In genomic region chr12:27822076-27822712, GRCh38 we compare ENCODE assay signal across 8 cellular contexts. TPM values are rescaled to one million over a fixed set of nuclear protein-coding genes. Genes with fewer than 3 reads are reported as not detected.
DNase-seq lines count a peak whose midpoint lies in the region; ATAC-seq and TF ChIP-seq lines count a peak whose summit lies in the region.

No MANE protein-coding gene starts in this region.

- no peaks in the 10 kb centered on the region for H3K36me3 ChIP-seq in heart left ventricle

- 85 to 90% (median 89%) methylated on average over 9 of the region's 9 CpGs for WGBS in heart left ventricle, 4 donors

- H3K4me3 ChIP-seq in epithelial cell of proximal tubule (ENCODE audit: low read depth, low read length) (no peak overlapping the region), heart left ventricle (no peak overlapping the region)

- no peaks in the 10 kb centered on the region for H3K9me3 Mint-ChIP-seq in activated CD4-positive, alpha-beta T cell treated with anti-CD3 and anti-CD28 coated beads, Interleukin-2, amount 10 ng/mL, durations not matched to agents 24 days and 14 days
- no peaks in the 10 kb centered on the region for H3K9me3 Mint-ChIP-seq in Calu3 (ENCODE audit: low read depth, unreplicated experiment)

- peaks cover 55% of the 10 kb centered on the region for H3K27me3 Mint-ChIP-seq in activated CD4-positive, alpha-beta T cell treated with anti-CD3 and anti-CD28 coated beads, Interleukin-2, amount 10 ng/mL, durations not matched to agents 24 days and 14 days
- H3K27me3 Mint-ChIP-seq in Calu3 (ENCODE audit: unreplicated experiment): no peaks in the 10 kb centered on the region

- CTCF ChIA-PET in Calu3 (lab: Charles Lee): interaction anchor here (0.5 to 2.1 kb wide), 4 partner anchors 18 to 70 kb away, joined by 3 to 6 read pairs (median 4); no protein-coding TSS in a partner anchor

- H3K4me1 Mint-ChIP-seq in activated CD4-positive, alpha-beta T cell treated with anti-CD3 and anti-CD28 coated beads, Interleukin-2, amount 10 ng/mL, durations not matched to agents 24 days and 14 days: peaks cover 34% of the 10 kb centered on the region
- peaks cover 7% of the 10 kb centered on the region for H3K4me1 Mint-ChIP-seq in Calu3 (ENCODE audit: low read depth, unreplicated experiment)

- no peaks in the 10 kb centered on the region for H3K36me3 Mint-ChIP-seq in activated CD4-positive, alpha-beta T cell treated with anti-CD3 and anti-CD28 coated beads, Interleukin-2, amount 10 ng/mL, durations not matched to agents 24 days and 14 days (ENCODE audit: low read depth)
- no peaks in the 10 kb centered on the region for H3K36me3 Mint-ChIP-seq in Calu3 (ENCODE audit: insufficient read depth, unreplicated experiment)

- intact Hi-C loops in activated CD4-positive, alpha-beta T cell treated with anti-CD3 and anti-CD28 coated beads, Interleukin-2, amount 10 ng/mL, durations not matched to agents 24 days and 14 days (cut with micrococcal nuclease): loop anchor here (1.0 to 5.0 kb wide), 16 partner anchors 15 to 1280 kb away; partner anchors contain the start of genes BMAL2, KLHL42, MANSC4 and MRPS35
- intact Hi-C loops in Calu3 (cut with micrococcal nuclease; ENCODE audit: unreplicated experiment) (loop anchor here (5.0 kb wide), 1 partner anchor 75 kb away; no protein-coding TSS in a partner anchor), heart left ventricle (cut with DNase I) (loop anchor here in 9 of 10 donors (5.0 to 10.0 kb wide), 5 partner anchors 77 to 123 kb away; no protein-coding TSS in a partner anchor)

- peak; percentile 12 for DNase-seq in AG09319 (ENCODE audit: extremely low read depth, low read depth)
- DNase-seq in activated CD4-positive, alpha-beta T cell treated with anti-CD3 and anti-CD28 coated beads, Interleukin-2, amount 10 ng/mL, durations not matched to agents 24 days and 14 days: peak; percentile 84
- DNase-seq in epithelial cell of proximal tubule (ENCODE audit: low read depth): peak; percentile 41
- peak; percentile 18 for DNase-seq in stimulated activated CD8-positive, alpha-beta memory T cell treated with anti-CD3 and anti-CD28 coated beads, Interleukin-7, amount 100 ng/mL, for 24 hours (ENCODE audit: low read depth)
- DNase-seq in Calu3: no peak
- DNase-seq in heart left ventricle: no peak

- no peak for TF ChIP-seq POLR2A in heart left ventricle (IDR thresholded peaks at IDR 0.05)

- H3K4me1 ChIP-seq in heart left ventricle: peaks cover 0 to 16% (median 0%) of the 10 kb centered on the region in 12 donors

- ATAC-seq in GM21381 (IDR thresholded peaks at IDR 0.05; ENCODE audit: unreplicated experiment): peak; percentile 69
- peak; percentile 52 for ATAC-seq in HG03575 (IDR thresholded peaks at IDR 0.05; ENCODE audit: extremely low read depth, insufficient number of reproducible peaks, low FRiP score, unreplicated experiment)
- no peak for ATAC-seq in heart left ventricle

- no peak overlapping the region for H3K27ac ChIP-seq in heart left ventricle

- H3K27me3 ChIP-seq in heart left ventricle: peaks cover 0 to 4% (median 0%) of the 10 kb centered on the region in 9 donors

- no TSS peak for BruUV-seq in Calu3 (replicated peaks; lab: Mats Ljungman, UMichigan)

- TF ChIP-seq CTCF in AG09319 (IDR thresholded peaks at IDR 0.05; ENCODE audit: low read depth, low read length): no peak
- TF ChIP-seq CTCF in epithelial cell of proximal tubule (conservative IDR thresholded peaks at IDR 0.05; ENCODE audit: low read depth, low read length): no peak
- TF ChIP-seq CTCF in Calu3 (IDR thresholded peaks at IDR 0.05; ENCODE audit: unreplicated experiment): no peak
- no peak for TF ChIP-seq CTCF in heart left ventricle (IDR thresholded peaks at IDR 0.05)

- peak overlapping the region; percentile 53 for H3K4me3 Mint-ChIP-seq in activated CD4-positive, alpha-beta T cell treated with anti-CD3 and anti-CD28 coated beads, Interleukin-2, amount 10 ng/mL, durations not matched to agents 24 days and 14 days
- H3K4me3 Mint-ChIP-seq in Calu3 (ENCODE audit: low read depth, unreplicated experiment): no peak overlapping the region

- H3K27ac Mint-ChIP-seq in activated CD4-positive, alpha-beta T cell treated with anti-CD3 and anti-CD28 coated beads, Interleukin-2, amount 10 ng/mL, durations not matched to agents 24 days and 14 days: peak overlapping the region; percentile 87
- no peak overlapping the region for H3K27ac Mint-ChIP-seq in Calu3 (ENCODE audit: unreplicated experiment)

- no peaks in the 10 kb centered on the region for H3K9me3 ChIP-seq in heart left ventricle

RNA-seq across cellular contexts. Expression of gene MANSC4, which starts 42.2 kb away (rescaled TPM):
- total RNA-seq in activated CD4-positive, alpha-beta T cell treated with anti-CD3 and anti-CD28 coated beads, Interleukin-2, amount 10 ng/mL, durations not matched to agents 24 days and 14 days: not detected in 2 replicates
- total RNA-seq in epithelial cell of proximal tubule: not detected in 2 replicates
- not detected in 2 replicates for total RNA-seq in Calu3 (2022)
- not detected for total RNA-seq in heart left ventricle
- polyA plus RNA-seq in heart left ventricle: not detected

RNA-seq across cellular contexts. Expression of gene KLHL42, which starts 42.2 kb away (rescaled TPM):
- total RNA-seq in activated CD4-positive, alpha-beta T cell treated with anti-CD3 and anti-CD28 coated beads, Interleukin-2, amount 10 ng/mL, durations not matched to agents 24 days and 14 days: 13.6 and 14.5 TPM in 2 replicates
- total RNA-seq in epithelial cell of proximal tubule: 16.9 TPM in 2 replicates
- 14.7 and 18.5 TPM in 2 replicates for total RNA-seq in Calu3 (2022)
- total RNA-seq in heart left ventricle: 10 to 100 TPM in 1 of 9 donors, 1 to 10 TPM in 8; 5.0 to 11.4 (median 6.5) TPM
- 1 to 10 TPM; 3.2 to 5.9 TPM for polyA plus RNA-seq in heart left ventricle

Comparison
In these comparisons a context has a peak if more than half of its experiments do, and no peak if none do; other contexts are left out.
1. DNase-seq: peak in AG09319 (single experiment), activated CD4-positive, alpha-beta T cell treated with anti-CD3 and anti-CD28 coated beads, Interleukin-2, amount 10 ng/mL, durations not matched to agents 24 days and 14 days (single experiment), epithelial cell of proximal tubule (single experiment) and stimulated activated CD8-positive, alpha-beta memory T cell treated with anti-CD3 and anti-CD28 coated beads, Interleukin-7, amount 100 ng/mL, for 24 hours (single experiment); none in Calu3 (single experiment) and heart left ventricle (0 of 5).
2. ATAC-seq: peak in GM21381 (single experiment) and HG03575 (single experiment); none in heart left ventricle (0 of 4).